In genomic region chr5:67178085-67178484, GRCh38 we compare ENCODE assay signal across 19 cellular contexts. TPM values are rescaled to one million over a fixed set of nuclear protein-coding genes. Genes with fewer than 3 reads are reported as not detected.
DNase-seq lines count a peak whose midpoint lies in the region; ATAC-seq and TF ChIP-seq lines count a peak whose summit lies in the region.
"Had no signal": no experiment of that assay in that cellular context is flagged by ENCODE, and none has a peak within 500 bp of the region (broad histone marks: within the 10 kb centered on the region; RNA-seq: fewer than 3 reads in every experiment).

No MANE protein-coding gene starts in this region.

- TF ChIP-seq CTCF in HFF-Myc (IDR thresholded peaks at IDR 0.05; ENCODE audit: low read depth, low read length, missing control alignments) (no peak), lower lobe of right lung (IDR thresholded peaks at IDR 0.05) (no peak)

- H3K9me3 ChIP-seq in lower lobe of right lung (peaks cover 12% of the 10 kb centered on the region), SJCRH30 (replicated peaks) (0 out of 2 replicates have a peak, but pooled peaks cover 2% of the 10 kb centered on the region)

- H3K4me1 ChIP-seq in lower lobe of right lung = peaks cover 19% of the 10 kb centered on the region
- H3K4me1 ChIP-seq in SJCRH30 = no peaks in the 10 kb centered on the region

- no peaks in the 10 kb centered on the region for H3K36me3 ChIP-seq in lower lobe of right lung
- no peaks in the 10 kb centered on the region for H3K36me3 ChIP-seq in SJCRH30

- intact Hi-C loops in lower lobe of right lung (cut with DNase I) = no loop called here

- ATAC-seq in SK-N-SH treated with all-trans-retinoic acid at 6 μM for 48 hours (peak; percentile 63; the same call in 2 of the 3 replicates), lower lobe of right lung (peak; percentile 55 to 62), GM21447 (IDR thresholded peaks at IDR 0.05; ENCODE audit: unreplicated experiment) (no peak)
- ATAC-seq: activated CD8-positive, alpha-beta T cell treated with anti-CD3 and anti-CD28 coated beads for 36 hours; activated naive CD8-positive, alpha-beta T cell treated with anti-CD3 and anti-CD28 coated beads, Interleukin-2, amount 50 U/mL, for 24 hours; GM12878 had no signal

- H3K27me3 ChIP-seq in lower lobe of right lung (ENCODE audit: low read depth) (no peaks in the 10 kb centered on the region), SJCRH30 (peaks cover 6% of the 10 kb centered on the region; the same call in 1 of the 2 replicates)
- H3K27me3 ChIP-seq: BLaER1 treated with 17β-estradiol and CSF1 and Interleukin-3, amounts not matched to agents 10 nM and 100 nM had no signal

- H3K27ac ChIP-seq in lower lobe of right lung = no peak overlapping the region
- H3K27ac ChIP-seq in SJCRH30 = no peak overlapping the region
- H3K27ac ChIP-seq: 22Rv1, skin epidermis had no signal

- no peak overlapping the region for H3K4me3 ChIP-seq in HFF-Myc (replicated peaks; ENCODE audit: low read depth, low read length)
- no peak overlapping the region for H3K4me3 ChIP-seq in lower lobe of right lung
- H3K4me3 ChIP-seq in SJCRH30 = no peak overlapping the region
- H3K4me3 ChIP-seq: GM12878, skin epidermis had no signal

- DNase-seq in DMS 273 (lab: John Stamatoyannopoulos, UW; ENCODE audit: unreplicated experiment) (peak; percentile 31), DMS 273 treated with DMSO at 0.1 percent for 48 hours (lab: John Stamatoyannopoulos, UW) (no peak), HFF-Myc (ENCODE audit: extremely low read depth, low read depth) (peak; percentile 56), lower lobe of right lung (no peak), superior temporal gyrus (ENCODE audit: extremely low spot score) (no peak), SJCRH30 (no peak)
- DNase-seq: activated CD8-positive, alpha-beta T cell treated with anti-CD3 and anti-CD28 coated beads for 36 hours; activated naive CD8-positive, alpha-beta T cell treated with anti-CD3 and anti-CD28 coated beads, Interleukin-2, amount 50 U/mL, for 24 hours; activated T-cell treated with anti-CD3 and anti-CD28 coated beads, Interleukin-2, amount 50 U/mL, for 1 hour; GF-D8; NCI-H187; NK-92 treated with Interleukin-12 subunit alpha and Interleukin-12 subunit beta, amount 100 ng/mL, for 24 hours; stimulated activated CD4-positive, alpha-beta T cell treated with anti-CD3 and anti-CD28 coated beads, Interleukin-2, amount 100 ng/mL, for 48 hours had no signal

TF ChIP-seq in SK-N-SH treated with all-trans-retinoic acid at 6 μM for 48 hours, 23 proteins besides CTCF, POLR2A, EP300 and RAD21:
- peak; percentile 28 for TF ChIP-seq ISL1 (CRISPR knock-in tag; IDR thresholded peaks at IDR 0.05)
- TF ChIP-seq POU6F1 (CRISPR knock-in tag; IDR thresholded peaks at IDR 0.05; ENCODE audit: borderline replicate concordance, low read depth) = no peak
- TF ChIP-seq TCF4 (CRISPR knock-in tag; IDR thresholded peaks at IDR 0.05; ENCODE audit: borderline replicate concordance) = peak; percentile 60
- TF ChIP-seq SNAI2 (CRISPR knock-in tag; IDR thresholded peaks at IDR 0.05) = no peak
- TF ChIP-seq ZNF8 (CRISPR knock-in tag; IDR thresholded peaks at IDR 0.05) = no peak
TF ChIP-seq in SK-N-SH treated with all-trans-retinoic acid at 6 μM for 48 hours: peak in this region for 2.

RNA-seq across cellular contexts. Expression of gene CD180, which starts 18.5 kb away (rescaled TPM):
- 4.9 TPM for total RNA-seq in lower lobe of right lung
- total RNA-seq in SJCRH30 (2014; rRNA removed; shearing (Covaris generic)) = not detected in 2 replicates
- total RNA-seq: activated CD8-positive, alpha-beta T cell treated with anti-CD3 and anti-CD28 coated beads for 36 hours had no signal

Comparison
In these comparisons a context has a peak if more than half of its experiments do, and no peak if none do; other contexts are left out.
1. DNase-seq: peak in DMS 273 (single experiment) and HFF-Myc (single experiment); none in DMS 273 treated with DMSO at 0.1 percent for 48 hours (single experiment), lower lobe of right lung (single experiment), superior temporal gyrus (single experiment) and SJCRH30 (0 of 2).